Comparison of ENCODE assay signal across 28 cellular contexts in the genomic region with DNA sequence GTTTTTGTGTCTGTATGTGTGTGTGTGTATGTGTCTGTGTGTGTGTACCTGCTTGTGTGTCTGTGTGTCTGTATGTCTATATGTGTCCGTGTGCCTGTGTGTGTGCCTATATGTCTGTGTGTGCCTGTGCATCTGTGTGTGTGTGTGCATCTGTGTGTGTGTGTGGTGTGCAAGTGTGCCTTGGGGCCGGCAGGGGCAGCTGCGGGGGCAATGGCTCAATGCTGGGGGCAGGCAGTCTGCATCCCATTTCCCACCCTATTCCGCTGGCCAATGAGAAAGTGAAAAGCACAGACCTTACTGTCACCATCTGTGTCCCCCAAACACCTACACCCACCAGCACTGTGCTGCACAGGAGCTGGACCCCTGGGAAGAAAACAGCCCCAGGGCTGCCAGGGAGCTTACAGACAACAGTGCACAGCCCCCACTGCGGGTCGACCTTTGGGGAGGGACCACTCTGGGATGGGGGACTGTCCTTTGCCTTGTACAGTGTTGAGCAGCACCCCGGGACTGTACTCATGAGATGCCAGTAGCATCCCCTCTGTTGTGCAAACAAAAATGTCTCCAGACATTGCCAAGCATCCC.
"Had no signal": no experiment of that assay in that cellular context is flagged by ENCODE, and none has a peak within 500 bp of the region (broad histone marks: within the 10 kb centered on the region; RNA-seq: fewer than 3 reads in every experiment).

No MANE protein-coding gene starts in this region.

- H3K27ac Mint-ChIP-seq: effector memory CD8-positive, alpha-beta T cell; immature natural killer cell; memory B cell; mesothelial cell of epicardium; natural killer cell treated with Interleukin-12 subunit alpha and Interleukin-12 subunit beta and Interleukin-15 and Interleukin-18, amount 100 ng/mL, for 72 hours; stimulated activated naive B cell treated with anti-CD40 and anti-IgM and Interleukin-4, amounts not matched to agents 10 μg/mL and 1 μg/mL and 100 μg/mL, for 72 hours; stimulated activated naive CD8-positive, alpha-beta T cell treated with anti-CD3 and anti-CD28 coated beads, Interleukin-15, Interleukin-2, amounts not matched to agents 100 ng/mL and 50 ng/mL, for 24 hours had no signal

- H3K27me3 ChIP-seq: esophagus squamous epithelium, ovary, sigmoid colon, tibial nerve, upper lobe of left lung, vagina had no signal

- H3K4me3 Mint-ChIP-seq: effector memory CD8-positive, alpha-beta T cell; immature natural killer cell; memory B cell; mesothelial cell of epicardium; naive B cell; natural killer cell treated with Interleukin-12 subunit alpha and Interleukin-12 subunit beta and Interleukin-15 and Interleukin-18, amount 100 ng/mL, for 72 hours; neural crest cell; stimulated activated naive B cell treated with anti-CD40 and anti-IgM and Interleukin-4, amounts not matched to agents 10 μg/mL and 1 μg/mL and 100 μg/mL, for 72 hours; stimulated activated naive CD8-positive, alpha-beta T cell treated with anti-CD3 and anti-CD28 coated beads, Interleukin-15, Interleukin-2, amounts not matched to agents 100 ng/mL and 50 ng/mL, for 24 hours had no signal

- H3K36me3 ChIP-seq: esophagus squamous epithelium, ovary, sigmoid colon, thoracic aorta, upper lobe of left lung, vagina had no signal

- H3K9me3 ChIP-seq: esophagus squamous epithelium, mucosa of descending colon, ovary, psoas muscle, sigmoid colon, thoracic aorta, upper lobe of left lung, vagina had no signal

- H3K27ac ChIP-seq: esophagus squamous epithelium, ovary, psoas muscle, sigmoid colon, thoracic aorta, tibial nerve, upper lobe of left lung, vagina had no signal

- H3K4me3 ChIP-seq: esophagus squamous epithelium, lung, mucosa of descending colon, ovary, psoas muscle, sigmoid colon, thoracic aorta, tibial nerve, upper lobe of left lung, vagina had no signal

- H3K9me3 Mint-ChIP-seq: effector memory CD8-positive, alpha-beta T cell; memory B cell; mesothelial cell of epicardium; naive B cell; natural killer cell treated with Interleukin-12 subunit alpha and Interleukin-12 subunit beta and Interleukin-15 and Interleukin-18, amount 100 ng/mL, for 72 hours; neural crest cell; stimulated activated naive B cell treated with anti-CD40 and anti-IgM and Interleukin-4, amounts not matched to agents 10 μg/mL and 1 μg/mL and 100 μg/mL, for 72 hours; stimulated activated naive CD8-positive, alpha-beta T cell treated with anti-CD3 and anti-CD28 coated beads, Interleukin-15, Interleukin-2, amounts not matched to agents 100 ng/mL and 50 ng/mL, for 24 hours had no signal

- H3K36me3 Mint-ChIP-seq: immature natural killer cell; memory B cell; mesothelial cell of epicardium; naive B cell; natural killer cell treated with Interleukin-12 subunit alpha and Interleukin-12 subunit beta and Interleukin-15 and Interleukin-18, amount 100 ng/mL, for 72 hours; stimulated activated naive B cell treated with anti-CD40 and anti-IgM and Interleukin-4, amounts not matched to agents 10 μg/mL and 1 μg/mL and 100 μg/mL, for 72 hours had no signal

- H3K4me1 Mint-ChIP-seq: immature natural killer cell; memory B cell; mesothelial cell of epicardium; naive B cell; neural crest cell; stimulated activated naive B cell treated with anti-CD40 and anti-IgM and Interleukin-4, amounts not matched to agents 10 μg/mL and 1 μg/mL and 100 μg/mL, for 72 hours had no signal

- H3K4me1 ChIP-seq: esophagus squamous epithelium, psoas muscle, sigmoid colon, tibial nerve, upper lobe of left lung, vagina had no signal

- H3K27me3 Mint-ChIP-seq: naive B cell; stimulated activated naive B cell treated with anti-CD40 and anti-IgM and Interleukin-4, amounts not matched to agents 10 μg/mL and 1 μg/mL and 100 μg/mL, for 72 hours; stimulated activated naive CD8-positive, alpha-beta T cell treated with anti-CD3 and anti-CD28 coated beads, Interleukin-15, Interleukin-2, amounts not matched to agents 100 ng/mL and 50 ng/mL, for 24 hours had no signal

- DNase-seq: cortex of kidney; effector memory CD8-positive, alpha-beta T cell; erythroblast; esophagus squamous epithelium; foreskin melanocyte; hypothalamus; immature natural killer cell; kidney glomerular epithelial cell; left ventricle myocardium superior; mucosa of descending colon; naive B cell; nucleus accumbens; ovary; psoas muscle; right cardiac atrium; sigmoid colon; stimulated activated CD4-positive, alpha-beta T cell treated with anti-CD3 and anti-CD28 coated beads, Interleukin-4, amount 100 ng/mL, for 4 hours; stimulated activated naive B cell treated with anti-CD40 and anti-IgM and Interleukin-4, amounts not matched to agents 10 μg/mL and 1 μg/mL and 100 μg/mL, for 72 hours had no signal

- ATAC-seq: effector memory CD8-positive, alpha-beta T cell; left ventricle myocardium superior; mucosa of descending colon; natural killer cell treated with Interleukin-12 subunit alpha and Interleukin-12 subunit beta and Interleukin-15 and Interleukin-18, amount 100 ng/mL, for 72 hours; psoas muscle; right cardiac atrium; stimulated activated naive B cell treated with anti-CD40 and anti-IgM and Interleukin-4, amounts not matched to agents 10 μg/mL and 1 μg/mL and 100 μg/mL, for 72 hours had no signal
